8 cellular contexts compared by ENCODE assay signal in the genomic region with DNA sequence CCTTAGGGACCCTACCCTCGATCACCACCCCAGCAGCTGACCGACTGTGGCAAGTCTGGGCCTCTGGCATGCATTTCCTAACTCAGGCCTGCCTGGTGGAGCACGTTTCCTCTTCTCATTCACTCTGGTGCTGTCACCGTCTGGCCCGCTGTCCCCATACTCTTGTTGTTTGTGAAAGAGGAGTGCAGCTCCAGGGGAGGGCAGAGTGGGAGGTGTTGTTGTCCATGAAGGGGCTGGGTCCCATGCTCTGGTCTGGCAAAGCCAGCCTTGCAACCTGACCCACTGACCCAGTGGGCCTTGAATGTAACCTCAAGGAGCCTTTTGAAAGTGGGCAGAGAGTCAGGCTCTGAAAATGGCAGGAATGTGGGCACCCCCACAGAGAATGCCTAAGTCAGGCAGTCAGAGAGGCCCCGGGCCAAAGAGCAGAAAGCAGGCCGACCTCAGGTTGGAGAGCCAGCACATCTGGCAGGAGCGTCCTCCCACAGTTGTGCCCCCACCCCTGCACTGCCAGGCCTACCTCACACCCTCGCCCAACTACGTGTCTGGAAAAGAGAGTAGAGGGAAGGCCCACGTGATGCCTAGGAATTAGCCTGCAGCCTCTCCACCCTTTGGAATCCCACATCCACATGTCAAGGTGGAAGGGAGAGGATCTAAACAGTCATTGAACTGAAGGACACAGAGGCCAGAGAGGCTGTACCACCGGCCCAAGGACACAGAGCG. TPM values are rescaled to one million over a fixed set of nuclear protein-coding genes. Genes with fewer than 3 reads are reported as not detected.
A peak's percentile ranks its signal among the peaks of the same experiment; 100 is the strongest.
DNase-seq lines count a peak whose midpoint lies in the region; ATAC-seq and TF ChIP-seq lines count a peak whose summit lies in the region.

No MANE protein-coding gene starts in this region.

- H3K27me3 Mint-ChIP-seq in MCF 10A (ENCODE audit: insufficient read depth, unreplicated experiment): no peaks in the 10 kb centered on the region
- no peaks in the 10 kb centered on the region for H3K27me3 Mint-ChIP-seq in activated T-helper 2 cell treated with anti-CD3 and anti-CD28 coated beads, Interferon-gamma antibody, Interleukin-2, Interleukin-4, amounts not matched to agents 10 μg/mL and 5 μg/mL and 100 μg/mL, durations not matched to agents 14 hours and 24 hours and 36 hours (ENCODE audit: low read depth)

- peak overlapping the region; percentile 95 for H3K14ac ChIP-seq in IMR-90 (replicated peaks; ENCODE audit: low read depth, low read length)

- H3K4me3 Mint-ChIP-seq in MCF 10A (ENCODE audit: unreplicated experiment): no peak overlapping the region
- no peak overlapping the region for H3K4me3 Mint-ChIP-seq in activated T-helper 2 cell treated with anti-CD3 and anti-CD28 coated beads, Interferon-gamma antibody, Interleukin-2, Interleukin-4, amounts not matched to agents 10 μg/mL and 5 μg/mL and 100 μg/mL, durations not matched to agents 14 hours and 24 hours and 36 hours (ENCODE audit: low read depth)

- peak overlapping the region; percentile 10 for H2AK9ac ChIP-seq in IMR-90 (replicated peaks; ENCODE audit: low read depth, low read length, poor library complexity)

- in situ Hi-C loops in IMR-90 (cut with MboI; ENCODE audit: low sequenced_read_pairs): no loop called here

- no peak for TF ChIP-seq RAD21 in IMR-90 (IDR thresholded peaks at IDR 0.05; ENCODE audit: low read length)

- H3K9me1 ChIP-seq in IMR-90 (ENCODE audit: insufficient read depth, low read length): peaks cover 56% of the 10 kb centered on the region

- CTCF ChIA-PET in IMR-90 (lab: Yijun Ruan, JAX) (interaction anchor here (0.6 kb wide), 1 partner anchor 338 kb away, joined by 3 read pairs; no protein-coding TSS in a partner anchor), MCF 10A (lab: Yijun Ruan, JAX) (interaction anchor here (0.6 kb wide), 1 partner anchor 14 kb away, joined by 3 read pairs; no protein-coding TSS in a partner anchor)

- peak overlapping the region; percentile 88; the same call in 2 of the 3 replicates for H2BK15ac ChIP-seq in IMR-90 (ENCODE audit: low read depth, low read length)

- peak overlapping the region; percentile 95 for H2BK5ac ChIP-seq in IMR-90 (ENCODE audit: low read depth, low read length, poor library complexity, severe bottlenecking)

- intact Hi-C loops in IMR-90 (cut with micrococcal nuclease) (loop anchor here (2.0 kb wide), 1 partner anchor 16 kb away; no protein-coding TSS in a partner anchor), MCF 10A (cut with micrococcal nuclease) (no loop called here), mucosa of descending colon (cut with DNase I, micrococcal nuclease) (no loop called here)
- intact Hi-C loops in activated T-helper 2 cell treated with anti-CD3 and anti-CD28 coated beads, Interferon-gamma antibody, Interleukin-2, Interleukin-4, amounts not matched to agents 10 μg/mL and 5 μg/mL and 100 μg/mL, durations not matched to agents 14 hours and 24 hours and 36 hours (cut with micrococcal nuclease): no loop called here

- H3K27ac ChIP-seq in IMR-90 (ENCODE audit: insufficient read depth, low read length): peak overlapping the region; percentile 73

- H4K20me1 ChIP-seq in IMR-90 (ENCODE audit: insufficient read depth, low read length): peaks cover 7% of the 10 kb centered on the region

- H3K56ac ChIP-seq in IMR-90 (ENCODE audit: extremely low read depth, insufficient read depth, low read length): no peak overlapping the region; the same call in 1 of the 2 replicates

- 80% methylated on average over 1 of the region's 13 CpGs; no CpG with 5 or more reads in 1 of the 2 experiments for WGBS in IMR-90 (ENCODE audit: extremely low coverage in 2 of 2, insufficient read length in 1 of 2), 2 experiments

- TF ChIP-seq CTCF in IMR-90 (conservative IDR thresholded peaks at IDR 0.05; ENCODE audit: low read depth, low read length) (no peak), MCF 10A (IDR thresholded peaks at IDR 0.05; ENCODE audit: unreplicated experiment) (no peak), mucosa of descending colon (IDR thresholded peaks at IDR 0.05) (no peak)

- peaks cover 21% of the 10 kb centered on the region for H3K4me1 Mint-ChIP-seq in MCF 10A (ENCODE audit: insufficient read depth, unreplicated experiment)
- peaks cover 30% of the 10 kb centered on the region for H3K4me1 Mint-ChIP-seq in activated T-helper 2 cell treated with anti-CD3 and anti-CD28 coated beads, Interferon-gamma antibody, Interleukin-2, Interleukin-4, amounts not matched to agents 10 μg/mL and 5 μg/mL and 100 μg/mL, durations not matched to agents 14 hours and 24 hours and 36 hours (ENCODE audit: low read depth)

- peak overlapping the region; percentile 55 for H2AFZ ChIP-seq in IMR-90 (replicated peaks; ENCODE audit: low read length, poor library complexity)

- POLR2A ChIA-PET in IMR-90 (lab: Charles Lee; ENCODE audit: unreplicated experiment): no interaction called here
- POLR2A ChIA-PET in MCF 10A (lab: Yijun Ruan, JAX): interaction anchor here (0.6 to 1.2 kb wide), 3 partner anchors 11 to 38 kb away, joined by 3 read pairs; partner anchors contain the start of genes SEMA7A and UBL7

- H3K9me3 ChIP-seq in IMR-90 (ENCODE audit: control insufficient read depth, insufficient read depth, low read length) (no peaks in the 10 kb centered on the region), mucosa of descending colon (no peaks in the 10 kb centered on the region)

- peak overlapping the region; percentile 75 for H4K5ac ChIP-seq in IMR-90 (ENCODE audit: low read depth, low read length)

- peak overlapping the region; percentile 60 to 83 for H4K8ac ChIP-seq in IMR-90 (ENCODE audit: low read depth in 2 of 2, low read length in 2 of 2)

- no peaks in the 10 kb centered on the region for H3K27me3 ChIP-seq in IMR-90 (ENCODE audit: control insufficient read depth, insufficient read depth, low read length)

- peak overlapping the region; percentile 82 for H3K18ac ChIP-seq in IMR-90 (ENCODE audit: low read depth, low read length)

- peak overlapping the region; percentile 97 for H2AK5ac ChIP-seq in IMR-90 (ENCODE audit: low read depth, low read length)

- H3K79me1 ChIP-seq in IMR-90 (ENCODE audit: low read depth in 1 of 2, low read length in 2 of 2): peaks cover 21 to 94% of the 10 kb centered on the region in 2 experiments; a peak in 3 of 4 replicates

- H3K4ac ChIP-seq in IMR-90 (ENCODE audit: low read depth, low read length): peak overlapping the region; percentile 91

- H2BK120ac ChIP-seq in IMR-90 (ENCODE audit: low read depth, low read length): peak overlapping the region; percentile 82

- peaks cover 45% of the 10 kb centered on the region for H3K4me1 ChIP-seq in IMR-90 (ENCODE audit: control insufficient read depth, insufficient read depth, low read length)
- H3K4me1 ChIP-seq in mucosa of descending colon (ENCODE audit: low read depth): no peaks in the 10 kb centered on the region

- BruUV-seq in IMR-90 (replicated peaks; lab: Mats Ljungman, UMichigan) (no TSS peak), MCF 10A (replicated peaks; lab: Mats Ljungman, UMichigan) (no TSS peak)

- H3K36me3 Mint-ChIP-seq in MCF 10A (ENCODE audit: insufficient read depth, unreplicated experiment): peaks cover 5% of the 10 kb centered on the region
- peaks cover 25% of the 10 kb centered on the region for H3K36me3 Mint-ChIP-seq in activated T-helper 2 cell treated with anti-CD3 and anti-CD28 coated beads, Interferon-gamma antibody, Interleukin-2, Interleukin-4, amounts not matched to agents 10 μg/mL and 5 μg/mL and 100 μg/mL, durations not matched to agents 14 hours and 24 hours and 36 hours (ENCODE audit: low read depth)

- peak; percentile 75 for ATAC-seq in IMR-90 (ENCODE audit: low read depth)
- peak; percentile 9 for ATAC-seq in mucosa of descending colon
- ATAC-seq in HG03025 (IDR thresholded peaks at IDR 0.05; ENCODE audit: low FRiP score, unreplicated experiment): no peak
- ATAC-seq in GM21576 (IDR thresholded peaks at IDR 0.05; ENCODE audit: unreplicated experiment): no peak

- peak; percentile 41 for DNase-seq in CD1c-positive myeloid dendritic cell (ENCODE audit: extremely low spot score)
- DNase-seq in IMR-90: peak; percentile 52
- peak; percentile 41 for DNase-seq in MCF 10A (ENCODE audit: unreplicated experiment)
- DNase-seq in mucosa of descending colon: no peak
- no peak for DNase-seq in NCI-H748 (lab: John Stamatoyannopoulos, UW; ENCODE audit: unreplicated experiment)
- no peak for DNase-seq in activated T-helper 2 cell treated with anti-CD3 and anti-CD28 coated beads, Interferon-gamma antibody, Interleukin-2, Interleukin-4, amounts not matched to agents 10 μg/mL and 5 μg/mL and 100 μg/mL, durations not matched to agents 14 hours and 24 hours and 36 hours (ENCODE audit: low spot score)

- TF ChIP-seq POLR2A in IMR-90 (IDR thresholded peaks at IDR 0.05; ENCODE audit: low read depth, low read length): no peak

- peak overlapping the region; percentile 76 for H3K23ac ChIP-seq in IMR-90 (ENCODE audit: low read depth, low read length)

- H3K4me3 ChIP-seq in IMR-90 (ENCODE audit: insufficient read depth, low read depth, low read length) (no peak overlapping the region), mucosa of descending colon (no peak overlapping the region)

- H2BK20ac ChIP-seq in IMR-90 (ENCODE audit: low read depth, low read length): peak overlapping the region; percentile 80

- dilution Hi-C loops in IMR-90 (cut with HindIII; ENCODE audit: low sequenced_read_pairs, unreplicated experiment): no loop called here

- no peaks in the 10 kb centered on the region for H3K36me3 ChIP-seq in IMR-90 (ENCODE audit: control insufficient read depth, insufficient read depth, low read length)
- H3K36me3 ChIP-seq in mucosa of descending colon (ENCODE audit: low read depth): no peaks in the 10 kb centered on the region

- H3K27ac Mint-ChIP-seq in MCF 10A (ENCODE audit: low read depth, unreplicated experiment): peak overlapping the region; percentile 59
- H3K27ac Mint-ChIP-seq in activated T-helper 2 cell treated with anti-CD3 and anti-CD28 coated beads, Interferon-gamma antibody, Interleukin-2, Interleukin-4, amounts not matched to agents 10 μg/mL and 5 μg/mL and 100 μg/mL, durations not matched to agents 14 hours and 24 hours and 36 hours: no peak overlapping the region

- H3K4me2 ChIP-seq in IMR-90 (ENCODE audit: low read depth, low read length): peak overlapping the region; percentile 19; the same call in 1 of the 2 replicates

- no peaks in the 10 kb centered on the region for H3K9me3 Mint-ChIP-seq in MCF 10A (ENCODE audit: unreplicated experiment)
- H3K9me3 Mint-ChIP-seq in activated T-helper 2 cell treated with anti-CD3 and anti-CD28 coated beads, Interferon-gamma antibody, Interleukin-2, Interleukin-4, amounts not matched to agents 10 μg/mL and 5 μg/mL and 100 μg/mL, durations not matched to agents 14 hours and 24 hours and 36 hours: no peaks in the 10 kb centered on the region

- H4K91ac ChIP-seq in IMR-90 (ENCODE audit: insufficient read depth, low read depth, low read length): peak overlapping the region; percentile 90

- H3K9ac ChIP-seq in IMR-90 (ENCODE audit: low read depth, low read length): no peak overlapping the region; the same call in 1 of the 2 replicates

RNA-seq across cellular contexts. Expression of gene SEMA7A, which starts 10.9 kb away (rescaled TPM):
- total RNA-seq in IMR-90 (2012; rRNA removed): 27.8 and 30.5 TPM in 2 replicates
- 87.3 and 88.1 TPM in 2 replicates for polyA plus RNA-seq in IMR-90 (2012; rRNA removed)
- polyA plus RNA-seq in IMR-90 (2012; cell fraction: cytosol; rRNA removed): 46.2 and 68.0 TPM in 2 replicates
- 57.3 and 104 TPM in 2 replicates for polyA plus RNA-seq in IMR-90 (2012; cell fraction: nucleus; rRNA removed; ENCODE audit: low replicate concordance)
- 0.81 and 1.6 TPM in 2 replicates for total RNA-seq in MCF 10A (2022)
- total RNA-seq in mucosa of descending colon: 1 to 10 TPM; 1.6 to 3.7 (median 3.0) TPM
- 45.9 and 50.3 TPM in 2 replicates for total RNA-seq in activated T-helper 2 cell treated with anti-CD3 and anti-CD28 coated beads, Interferon-gamma antibody, Interleukin-2, Interleukin-4, amounts not matched to agents 10 μg/mL and 5 μg/mL and 100 μg/mL, durations not matched to agents 14 hours and 24 hours and 36 hours

RNA-seq across cellular contexts. Expression of gene UBL7, which starts 38.1 kb away (rescaled TPM):
- 57.8 and 68.1 TPM in 2 replicates for total RNA-seq in IMR-90 (2012; rRNA removed)
- 78.4 and 80.1 TPM in 2 replicates for polyA plus RNA-seq in IMR-90 (2012; rRNA removed)
- 64.2 and 85.0 TPM in 2 replicates for polyA plus RNA-seq in IMR-90 (2012; cell fraction: cytosol; rRNA removed)
- polyA plus RNA-seq in IMR-90 (2012; cell fraction: nucleus; rRNA removed; ENCODE audit: low replicate concordance): 21.3 and 32.0 TPM in 2 replicates
- 55.5 and 56.4 TPM in 2 replicates for total RNA-seq in MCF 10A (2022)
- 10 to 100 TPM; 29.5 to 43.5 (median 37.6) TPM for total RNA-seq in mucosa of descending colon
- 55.3 and 59.1 TPM in 2 replicates for total RNA-seq in activated T-helper 2 cell treated with anti-CD3 and anti-CD28 coated beads, Interferon-gamma antibody, Interleukin-2, Interleukin-4, amounts not matched to agents 10 μg/mL and 5 μg/mL and 100 μg/mL, durations not matched to agents 14 hours and 24 hours and 36 hours

RNA-seq across cellular contexts. Expression of gene CYP11A1, which starts 55.4 kb away (rescaled TPM):
- total RNA-seq in IMR-90 (2012; rRNA removed) (0.18 and 0.28 TPM in 2 replicates), MCF 10A (2022) (not detected in 2 replicates), mucosa of descending colon (under 1 TPM; 0.52 to 0.82 (median 0.60) TPM)
- 0.46 and 0.50 TPM in 2 replicates for polyA plus RNA-seq in IMR-90 (2012; rRNA removed)
- 0.17 and 0.60 TPM in 2 replicates for polyA plus RNA-seq in IMR-90 (2012; cell fraction: cytosol; rRNA removed)
- 0.23 and 0.26 TPM in 2 replicates for polyA plus RNA-seq in IMR-90 (2012; cell fraction: nucleus; rRNA removed; ENCODE audit: low replicate concordance)
- not detected in 2 replicates for total RNA-seq in activated T-helper 2 cell treated with anti-CD3 and anti-CD28 coated beads, Interferon-gamma antibody, Interleukin-2, Interleukin-4, amounts not matched to agents 10 μg/mL and 5 μg/mL and 100 μg/mL, durations not matched to agents 14 hours and 24 hours and 36 hours

Comparison
In these comparisons a context has a peak if more than half of its experiments do, and no peak if none do; other contexts are left out.
1. DNase-seq: peak in CD1c-positive myeloid dendritic cell (single experiment), IMR-90 (single experiment) and MCF 10A (single experiment); none in mucosa of descending colon (0 of 3), NCI-H748 (single experiment) and activated T-helper 2 cell treated with anti-CD3 and anti-CD28 coated beads, Interferon-gamma antibody, Interleukin-2, Interleukin-4, amounts not matched to agents 10 μg/mL and 5 μg/mL and 100 μg/mL, durations not matched to agents 14 hours and 24 hours and 36 hours (single experiment).
2. ATAC-seq: peak in IMR-90 (single experiment) and mucosa of descending colon (single experiment); none in HG03025 (single experiment) and GM21576 (single experiment).